ENCODE assay signal across 1 cellular context in the genomic region with DNA sequence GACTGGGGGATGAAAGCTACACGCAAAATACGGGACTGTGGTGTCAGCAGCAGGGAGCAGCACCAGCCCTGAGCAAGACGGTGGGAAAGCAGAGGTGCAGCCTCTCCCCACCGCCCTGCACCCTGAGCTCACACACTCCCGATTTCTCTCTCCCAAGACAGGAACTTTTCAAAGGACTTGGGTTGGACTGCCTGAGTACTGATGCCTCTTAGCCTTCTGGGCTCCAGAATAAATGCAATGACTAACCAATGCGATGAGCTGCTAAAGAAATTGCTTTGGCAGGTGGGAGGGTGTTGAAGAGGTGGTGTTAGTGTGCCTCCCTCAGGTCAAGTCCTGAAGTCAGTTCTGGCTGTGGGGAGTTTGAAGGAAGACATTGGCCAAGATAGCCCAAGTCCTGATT.
TF ChIP-seq lines count a peak whose summit lies in the region.

No MANE protein-coding gene starts in this region.

TF ChIP-seq in HEK293, 187 proteins besides CTCF, POLR2A, EP300 and RAD21 (continued from another document):
- TF ChIP-seq, protein P1, sequence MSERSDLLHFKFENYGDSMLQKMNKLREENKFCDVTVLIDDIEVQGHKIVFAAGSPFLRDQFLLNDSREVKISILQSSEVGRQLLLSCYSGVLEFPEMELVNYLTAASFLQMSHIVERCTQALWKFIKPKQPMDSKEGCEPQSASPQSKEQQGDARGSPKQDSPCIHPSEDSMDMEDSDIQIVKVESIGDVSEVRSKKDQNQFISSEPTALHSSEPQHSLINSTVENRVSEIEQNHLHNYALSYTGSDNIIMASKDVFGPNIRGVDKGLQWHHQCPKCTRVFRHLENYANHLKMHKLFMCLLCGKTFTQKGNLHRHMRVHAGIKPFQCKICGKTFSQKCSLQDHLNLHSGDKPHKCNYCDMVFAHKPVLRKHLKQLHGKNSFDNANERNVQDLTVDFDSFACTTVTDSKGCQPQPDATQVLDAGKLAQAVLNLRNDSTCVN (tag by site-specific recombination; optimal IDR thresholded peaks at IDR 0.05): no peak
- TF ChIP-seq GLIS1 (tag by site-specific recombination; IDR thresholded peaks at IDR 0.05) (no peak), ZNF521 (tag by site-specific recombination; IDR thresholded peaks at IDR 0.05) (no peak), EGR2 (tag by site-specific recombination; IDR thresholded peaks at IDR 0.05; ENCODE audit: low read depth) (peak; percentile 55; the same call in 1 of the 2 replicates), ZNF398 (tag by site-specific recombination; IDR thresholded peaks at IDR 0.05) (no peak), ZNF600 (tag by site-specific recombination; IDR thresholded peaks at IDR 0.05) (peak; percentile 44; the same call in 1 of the 2 replicates), ZSCAN5A (tag by site-specific recombination; IDR thresholded peaks at IDR 0.05) (no peak), TRIM28 (IDR thresholded peaks at IDR 0.05; ENCODE audit: borderline replicate concordance, low read length) (0 out of 2 replicates have a peak, but pooled peaks have one; percentile 16), OVOL3 (tag by site-specific recombination; IDR thresholded peaks at IDR 0.05) (no peak), MYNN (tag by site-specific recombination; IDR thresholded peaks at IDR 0.05; ENCODE audit: borderline replicate concordance) (no peak), ZNF560 (tag by site-specific recombination; IDR thresholded peaks at IDR 0.05; ENCODE audit: borderline replicate concordance) (no peak), ZEB2 (tag by site-specific recombination; IDR thresholded peaks at IDR 0.05) (no peak), ZNF157 (tag by site-specific recombination; IDR thresholded peaks at IDR 0.05) (no peak), IKZF3 (tag by site-specific recombination; IDR thresholded peaks at IDR 0.05) (no peak), ZNF48 (tag by site-specific recombination; IDR thresholded peaks at IDR 0.05) (no peak), KLF17 (tag by site-specific recombination; IDR thresholded peaks at IDR 0.05) (no peak), ZNF654 (tag by site-specific recombination; IDR thresholded peaks at IDR 0.05; ENCODE audit: low read depth) (peak; percentile 44)
